Comparison of ENCODE assay signal across 8 cellular contexts in the genomic region with DNA sequence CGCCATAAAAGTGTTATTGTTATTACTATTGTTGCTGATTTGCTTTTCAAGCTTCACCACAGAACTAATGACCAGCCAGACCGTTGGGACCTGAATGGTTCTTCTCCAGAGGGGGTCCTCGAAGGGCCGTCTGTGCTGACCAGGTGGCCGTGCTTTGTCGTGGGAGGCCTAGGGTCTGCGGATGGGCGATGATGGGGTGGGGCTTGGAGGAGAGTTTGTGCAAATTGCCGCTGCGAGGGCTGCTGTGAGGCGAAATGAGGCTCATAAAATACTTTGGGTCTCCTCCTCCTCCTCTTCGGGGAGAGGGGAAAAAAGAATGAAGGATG. TPM values are rescaled to one million over a fixed set of nuclear protein-coding genes. Genes with fewer than 3 reads are reported as not detected.
DNase-seq lines count a peak whose midpoint lies in the region; ATAC-seq and TF ChIP-seq lines count a peak whose summit lies in the region.

No MANE protein-coding gene starts in this region.

- intact Hi-C loops in PC-9 (cut with micrococcal nuclease; ENCODE audit: unreplicated experiment) (loop anchor here (1.0 kb wide), 1 partner anchor 95 kb away; the partner anchor contains the start of gene CUTA), esophagus muscularis mucosa (cut with DNase I) (no loop called here)

- no peak for TF ChIP-seq POLR2A in esophagus muscularis mucosa (IDR thresholded peaks at IDR 0.05; ENCODE audit: low read depth)

- CTCF ChIA-PET in PC-9 (lab: Charles Lee): interaction anchor here (0.6 kb wide), 1 partner anchor 310 kb away, joined by 3 read pairs; no protein-coding TSS in a partner anchor

- H3F3A ChIP-seq in PC-9 (ENCODE audit: insufficient read depth, low read depth): peaks cover 35% of the 10 kb centered on the region

- H3K27ac ChIP-seq in 22Rv1 (peak overlapping the region; percentile 98), PC-9 (peak overlapping the region; percentile 41), esophagus muscularis mucosa (replicated peaks in 1 of 4) (peak overlapping the region; percentile 81 to 91 (median 88))

- POLR2A ChIA-PET in PC-9 (lab: Charles Lee; ENCODE audit: unreplicated experiment): interaction anchor here (0.6 kb wide), 1 partner anchor 33 kb away, joined by 3 read pairs; no protein-coding TSS in a partner anchor

- peak overlapping the region; percentile 77 for H2AFZ ChIP-seq in PC-9

- 1% methylated on average over 12 of the region's 12 CpGs for WGBS in esophagus muscularis mucosa

- H3K36me3 ChIP-seq in PC-9 (ENCODE audit: low read depth) (peaks cover 20% of the 10 kb centered on the region; the same call in 1 of the 2 replicates), esophagus muscularis mucosa (peaks cover 27 to 31% (median 28%) of the 10 kb centered on the region in 4 donors)

- H3K27me3 ChIP-seq in PC-9 (ENCODE audit: insufficient read depth, low read depth): no peaks in the 10 kb centered on the region
- no peaks in the 10 kb centered on the region for H3K27me3 ChIP-seq in esophagus muscularis mucosa

- H3K9me3 ChIP-seq in PC-9 (ENCODE audit: insufficient read depth, low read depth): no peaks in the 10 kb centered on the region
- H3K9me3 ChIP-seq in esophagus muscularis mucosa: no peaks in the 10 kb centered on the region

- peaks cover 43% of the 10 kb centered on the region for H3K4me1 ChIP-seq in PC-9 (replicated peaks; ENCODE audit: insufficient read depth)
- H3K4me1 ChIP-seq in esophagus muscularis mucosa: peaks cover 34 to 49% (median 45%) of the 10 kb centered on the region in 4 donors

- TF ChIP-seq EP300 in esophagus muscularis mucosa (IDR thresholded peaks at IDR 0.05): no peak

- no peaks in the 10 kb centered on the region for H3K9me2 ChIP-seq in PC-9 (ENCODE audit: insufficient read depth)

- peak overlapping the region; percentile 92 for H3K4me2 ChIP-seq in PC-9

- no peak for DNase-seq in PC-9
- no peak for DNase-seq in esophagus muscularis mucosa (ENCODE audit: extremely low spot score)
- no peak for DNase-seq in skeletal muscle cell (ENCODE audit: low read depth)
- no peak for DNase-seq in inferior parietal cortex (ENCODE audit: extremely low spot score)
- no peak for DNase-seq in RKO (ENCODE audit: low spot score)
- DNase-seq in DMS53 treated with DMSO at 0.1 percent for 48 hours (lab: John Stamatoyannopoulos, UW; ENCODE audit: unreplicated experiment): no peak

- H3K79me2 ChIP-seq in PC-9 (ENCODE audit: low read depth): peaks cover 37% of the 10 kb centered on the region

- H4K20me1 ChIP-seq in PC-9 (ENCODE audit: insufficient read depth): no peaks in the 10 kb centered on the region

- peak; percentile 1 for ATAC-seq in GM19397 (IDR thresholded peaks at IDR 0.05; ENCODE audit: unreplicated experiment)

- peak; percentile 10; the same call in 1 of the 2 replicates for TF ChIP-seq CTCF in 22Rv1 (IDR thresholded peaks at IDR 0.05)
- TF ChIP-seq CTCF in PC-9 (conservative IDR thresholded peaks at IDR 0.05): no peak
- no peak for TF ChIP-seq CTCF in esophagus muscularis mucosa (IDR thresholded peaks at IDR 0.05)

- H3K4me3 ChIP-seq in PC-9 (peak overlapping the region; percentile 63), esophagus muscularis mucosa (peak overlapping the region; percentile 67 to 91 (median 78)), skeletal muscle cell (ENCODE audit: low read depth, low read length) (peak overlapping the region; percentile 85)

- no TSS peak for BruUV-seq in PC-9 (replicated peaks; lab: Mats Ljungman, UMichigan)

RNA-seq across cellular contexts. Expression of gene DAXX, which starts 0.8 kb away (rescaled TPM):
- 60.1 and 61.6 TPM in 2 replicates for total RNA-seq in PC-9 (2021)
- total RNA-seq in esophagus muscularis mucosa: 10 to 100 TPM; 29.5 to 51.1 (median 40.9) TPM

RNA-seq across cellular contexts. Expression of gene ZBTB22, which starts 6.0 kb away (rescaled TPM):
- total RNA-seq in PC-9 (2021): 16.5 and 20.8 TPM in 2 replicates
- total RNA-seq in esophagus muscularis mucosa: 10 to 100 TPM; 12.9 to 24.2 (median 15.8) TPM

RNA-seq across cellular contexts. Expression of gene TAPBP, which starts 9.7 kb away (rescaled TPM):
- 156 and 194 TPM in 2 replicates for total RNA-seq in PC-9 (2021)
- 100 to 1,000 TPM in 1 of 4 donors, 10 to 100 TPM in 3; 69.8 to 150 (median 86.6) TPM for total RNA-seq in esophagus muscularis mucosa

RNA-seq across cellular contexts. Expression of gene RGL2, which starts 24.8 kb away (rescaled TPM):
- total RNA-seq in PC-9 (2021) (99.3 and 102 TPM in 2 replicates), esophagus muscularis mucosa (10 to 100 TPM; 38.2 to 89.3 (median 65.3) TPM)

RNA-seq across cellular contexts. Expression of gene PFDN6, which starts 34.2 kb away (rescaled TPM):
- total RNA-seq in PC-9 (2021) (51.5 and 57.2 TPM in 2 replicates), esophagus muscularis mucosa (10 to 100 TPM; 29.1 to 54.2 (median 43.7) TPM)

Comparison
In these comparisons a context has a peak if more than half of its experiments do, and no peak if none do; other contexts are left out.
1. H3K27ac ChIP-seq: peak in every context shown above with its lines; median percentile 98 in 22Rv1; 88 in esophagus muscularis mucosa; 41 in PC-9.